Comparison of ENCODE assay signal across 9 cellular contexts in the genomic region with DNA sequence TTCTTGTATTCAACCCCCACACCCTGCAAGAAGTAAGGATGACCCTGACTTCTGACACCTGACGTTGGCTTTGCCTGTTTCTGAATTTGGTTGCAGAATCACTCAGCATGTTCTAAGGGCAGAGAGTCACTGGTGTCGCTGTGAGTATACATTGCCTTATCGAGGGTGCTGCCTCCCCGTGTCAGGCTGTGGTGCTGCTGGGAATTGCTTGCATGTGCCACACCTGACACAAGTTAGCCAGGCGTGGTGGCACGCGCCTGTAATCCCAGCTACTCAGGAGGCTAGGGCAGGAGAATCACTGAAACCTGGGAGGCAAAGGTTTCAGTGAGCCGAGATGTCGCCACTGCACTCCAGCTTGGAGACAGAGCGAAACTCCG. TPM values are rescaled to one million over a fixed set of nuclear protein-coding genes. Genes with fewer than 3 reads are reported as not detected.
DNase-seq lines count a peak whose midpoint lies in the region; ATAC-seq, FAIRE-seq and TF ChIP-seq lines count a peak whose summit lies in the region.
"Had no signal": no experiment of that assay in that cellular context is flagged by ENCODE, and none has a peak within 500 bp of the region (broad histone marks: within the 10 kb centered on the region; RNA-seq: fewer than 3 reads in every experiment).

No MANE protein-coding gene starts in this region.

- peak; percentile 61 for ATAC-seq in central memory CD8-positive, alpha-beta T cell (replicated peaks; ENCODE audit: extremely low read depth, poor library complexity, severe bottlenecking)
- ATAC-seq in HG03108 (IDR thresholded peaks at IDR 0.05; ENCODE audit: unreplicated experiment) (no peak), GM18517 (IDR thresholded peaks at IDR 0.05; ENCODE audit: unreplicated experiment) (no peak)

- peaks cover 21% of the 10 kb centered on the region for H3K27me3 Mint-ChIP-seq in central memory CD8-positive, alpha-beta T cell

- no peak overlapping the region for H3K27ac ChIP-seq in parathyroid adenoma

- H3K4me3 ChIP-seq in GM12865 (ENCODE audit: low read depth, low read length) (no peak overlapping the region), parathyroid adenoma (ENCODE audit: low read depth, low read length) (no peak overlapping the region)

- peak; percentile 77 for DNase-seq in GM12865 (ENCODE audit: low read depth)
- peak; percentile 21 for DNase-seq in LHCN-M2 (ENCODE audit: low read depth)
- peak; percentile 41 for DNase-seq in UCSD-AML1 (lab: John Stamatoyannopoulos, UW; ENCODE audit: unreplicated experiment)
- peak; percentile 21 to 28 for DNase-seq in central memory CD8-positive, alpha-beta T cell (ENCODE audit: low spot score in 2 of 2)
- DNase-seq in HTR-8/SVneo (ENCODE audit: insufficient read length, low spot score), result no peak

- H3K79me2 ChIP-seq in parathyroid adenoma, result no peaks in the 10 kb centered on the region

- no peak overlapping the region for H3K27ac Mint-ChIP-seq in central memory CD8-positive, alpha-beta T cell (ENCODE audit: low read depth)

- TF ChIP-seq CTCF in GM12865 (IDR thresholded peaks at IDR 0.05; ENCODE audit: insufficient read depth, low read depth, low read length, missing control alignments) (peak; percentile 44), parathyroid adenoma (IDR thresholded peaks at IDR 0.05) (peak; percentile 5)

- H3K9me3 ChIP-seq in parathyroid adenoma (ENCODE audit: control insufficient read depth, low read length), result no peaks in the 10 kb centered on the region

- H3K4me2 ChIP-seq in parathyroid adenoma (ENCODE audit: low read length), result no peak overlapping the region

- no peak overlapping the region for H2AFZ ChIP-seq in parathyroid adenoma

- no peaks in the 10 kb centered on the region for H3K36me3 ChIP-seq in parathyroid adenoma (ENCODE audit: control insufficient read depth, insufficient read depth, low read length)

- FAIRE-seq in HTR-8/SVneo (lab: Jason Lieb, UNC), result no peak
- FAIRE-seq: islet of Langerhans had no signal

- H3K4me3 Mint-ChIP-seq in central memory CD8-positive, alpha-beta T cell, result peak overlapping the region; percentile 58

- H3K4me1 Mint-ChIP-seq in central memory CD8-positive, alpha-beta T cell, result peaks cover 26% of the 10 kb centered on the region

- H3K4me1 ChIP-seq in parathyroid adenoma, result no peaks in the 10 kb centered on the region

- H3K9me3 Mint-ChIP-seq in central memory CD8-positive, alpha-beta T cell, result no peaks in the 10 kb centered on the region

- peaks cover 8% of the 10 kb centered on the region for H3K36me3 Mint-ChIP-seq in central memory CD8-positive, alpha-beta T cell (ENCODE audit: insufficient read depth)

- no peaks in the 10 kb centered on the region for H3K27me3 ChIP-seq in parathyroid adenoma (ENCODE audit: control insufficient read depth, insufficient read depth, low read length)

- no peak overlapping the region for H3K9ac ChIP-seq in parathyroid adenoma

RNA-seq across cellular contexts. Expression of gene WDR4, which starts 45.9 kb away (rescaled TPM):
- 16.9 and 19.6 TPM in 2 replicates for total RNA-seq in LHCN-M2 (2014; rRNA removed)
- polyA plus RNA-seq in LHCN-M2 (2012), result 14.4 TPM

RNA-seq across cellular contexts. Expression of gene NDUFV3, which starts 59.7 kb away (rescaled TPM):
- total RNA-seq in LHCN-M2 (2014; rRNA removed), result 62.0 and 63.3 TPM in 2 replicates
- polyA plus RNA-seq in LHCN-M2 (2012), result 37.0 TPM
